ENCODE assay signal across 2 cellular contexts in the genomic region with DNA sequence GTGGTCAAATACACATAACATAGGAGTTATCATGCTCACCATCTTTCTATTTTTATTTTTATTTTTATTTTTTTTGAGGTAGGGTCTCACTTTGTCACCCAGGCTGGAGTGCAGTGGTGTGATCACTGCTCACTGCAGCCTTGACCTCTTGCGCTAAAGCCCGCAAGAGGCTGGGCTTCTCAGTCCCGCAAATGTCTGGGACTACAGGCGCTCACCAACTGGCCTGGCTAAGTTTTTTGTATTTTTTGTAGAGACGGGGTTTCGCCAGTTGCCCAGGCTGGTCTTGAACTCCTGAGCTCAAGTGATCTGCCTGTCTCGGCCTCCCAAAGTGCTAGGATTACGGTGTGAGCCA.
TF ChIP-seq lines count a peak whose summit lies in the region.

No MANE protein-coding gene starts in this region.

TF ChIP-seq in GM23338, 12 proteins besides CTCF, POLR2A, EP300 and RAD21:
- no peak for TF ChIP-seq NANOG (IDR thresholded peaks at IDR 0.05; ENCODE audit: borderline replicate concordance)
- no peak for TF ChIP-seq JUNB (IDR thresholded peaks at IDR 0.05; ENCODE audit: unreplicated experiment)
- TF ChIP-seq POLR2AphosphoS5 (IDR thresholded peaks at IDR 0.05; ENCODE audit: low read depth), result no peak
- no peak for TF ChIP-seq ZNF331 (CRISPR knock-in tag; IDR thresholded peaks at IDR 0.05; ENCODE audit: low read depth)
- no peak for TF ChIP-seq EZH2phosphoT487 (IDR thresholded peaks at IDR 0.05; ENCODE audit: unreplicated experiment)
- no peak for TF ChIP-seq CREB1 (CRISPR knock-in tag; IDR thresholded peaks at IDR 0.05; ENCODE audit: low read depth)
- TF ChIP-seq ZNF114 (CRISPR knock-in tag; IDR thresholded peaks at IDR 0.05), result no peak

TF ChIP-seq in HepG2, 621 proteins besides CTCF, POLR2A, EP300 and RAD21:
- no peak for TF ChIP-seq GFI1 (CRISPR knock-in tag; IDR thresholded peaks at IDR 0.05; ENCODE audit: borderline replicate concordance)
- TF ChIP-seq, protein P1, sequence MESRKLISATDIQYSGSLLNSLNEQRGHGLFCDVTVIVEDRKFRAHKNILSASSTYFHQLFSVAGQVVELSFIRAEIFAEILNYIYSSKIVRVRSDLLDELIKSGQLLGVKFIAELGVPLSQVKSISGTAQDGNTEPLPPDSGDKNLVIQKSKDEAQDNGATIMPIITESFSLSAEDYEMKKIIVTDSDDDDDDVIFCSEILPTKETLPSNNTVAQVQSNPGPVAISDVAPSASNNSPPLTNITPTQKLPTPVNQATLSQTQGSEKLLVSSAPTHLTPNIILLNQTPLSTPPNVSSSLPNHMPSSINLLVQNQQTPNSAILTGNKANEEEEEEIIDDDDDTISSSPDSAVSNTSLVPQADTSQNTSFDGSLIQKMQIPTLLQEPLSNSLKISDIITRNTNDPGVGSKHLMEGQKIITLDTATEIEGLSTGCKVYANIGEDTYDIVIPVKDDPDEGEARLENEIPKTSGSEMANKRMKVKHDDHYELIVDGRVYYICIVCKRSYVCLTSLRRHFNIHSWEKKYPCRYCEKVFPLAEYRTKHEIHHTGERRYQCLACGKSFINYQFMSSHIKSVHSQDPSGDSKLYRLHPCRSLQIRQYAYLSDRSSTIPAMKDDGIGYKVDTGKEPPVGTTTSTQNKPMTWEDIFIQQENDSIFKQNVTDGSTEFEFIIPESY (CRISPR knock-in tag; IDR thresholded peaks at IDR 0.05), result peak; percentile 79
